ENCODE assay signal across 8 cellular contexts in genomic region chr11:68213135-68213515, GRCh38. TPM values are rescaled to one million over a fixed set of nuclear protein-coding genes. Genes with fewer than 3 reads are reported as not detected.
DNase-seq lines count a peak whose midpoint lies in the region; ATAC-seq and TF ChIP-seq lines count a peak whose summit lies in the region.

KMT5B (minus strand) TSS chr11:68213296; CDS start chr11:68190076, 23,220 bp downstream.

- H3K27me3 ChIP-seq in gastroesophageal sphincter, result no peaks in the 10 kb centered on the region

- WGBS in gastroesophageal sphincter (ENCODE audit: low coverage in 1 of 2), 2 donors, result no CpG with 5 or more reads among the region's 60 CpGs

- no peaks in the 10 kb centered on the region for H3K9me3 ChIP-seq in gastroesophageal sphincter

- H3K4me3 ChIP-seq in gastroesophageal sphincter, result peak within 1 kb of the TSS; percentile 85 to 99

- peak; percentile 62 for DNase-seq in CD1c-positive myeloid dendritic cell (ENCODE audit: extremely low spot score)
- DNase-seq in NCI-H2227 (lab: John Stamatoyannopoulos, UW; ENCODE audit: unreplicated experiment), result peak; percentile 85
- DNase-seq in omental fat pad (ENCODE audit: low spot score), result no peak
- DNase-seq in type B pancreatic cell (ENCODE audit: extremely low spot score, unreplicated experiment), result no peak

- no peaks in the 10 kb centered on the region for H3K36me3 ChIP-seq in gastroesophageal sphincter

- peaks cover 13% of the 10 kb centered on the region for H3K36me3 Mint-ChIP-seq in activated T-helper 17 cell treated with anti-CD3 and anti-CD28 coated beads, Interleukin-2, amount 50 U/mL, for 72 hours (ENCODE audit: low read depth)
- H3K36me3 Mint-ChIP-seq in type B pancreatic cell, result no peaks in the 10 kb centered on the region

- TF ChIP-seq EP300 in gastroesophageal sphincter (IDR thresholded peaks at IDR 0.05), result no peak

- TF ChIP-seq CTCF in gastroesophageal sphincter (IDR thresholded peaks at IDR 0.05) (no peak), omental fat pad (IDR thresholded peaks at IDR 0.05) (no peak), type B pancreatic cell (conservative IDR thresholded peaks at IDR 0.05) (no peak)

- peak within 1 kb of the TSS; percentile 90 to 100 (median 100) for H3K27ac ChIP-seq in gastroesophageal sphincter

- peaks cover 2 to 55% (median 27%) of the 10 kb centered on the region in 3 donors for H3K4me1 ChIP-seq in gastroesophageal sphincter

- peak; percentile 17 for ATAC-seq in GM21737 (IDR thresholded peaks at IDR 0.05; ENCODE audit: unreplicated experiment)
- ATAC-seq in activated T-helper 17 cell treated with anti-CD3 and anti-CD28 coated beads, Interleukin-2, amount 50 U/mL, for 72 hours (replicated peaks), result no peak
- ATAC-seq in gastroesophageal sphincter, result peak; percentile 10
- peak; percentile 8 for ATAC-seq in omental fat pad (ENCODE audit: low FRiP score)
- ATAC-seq in GM21367 (IDR thresholded peaks at IDR 0.05; ENCODE audit: unreplicated experiment), result no peak

- peak within 1 kb of the TSS; percentile 88 for H3K27ac Mint-ChIP-seq in activated T-helper 17 cell treated with anti-CD3 and anti-CD28 coated beads, Interleukin-2, amount 50 U/mL, for 72 hours
- H3K27ac Mint-ChIP-seq in type B pancreatic cell, result peak within 1 kb of the TSS; percentile 91

- peaks cover 31% of the 10 kb centered on the region for H3K4me1 Mint-ChIP-seq in activated T-helper 17 cell treated with anti-CD3 and anti-CD28 coated beads, Interleukin-2, amount 50 U/mL, for 72 hours
- peaks cover 32% of the 10 kb centered on the region for H3K4me1 Mint-ChIP-seq in type B pancreatic cell (ENCODE audit: unreplicated experiment)

- no peaks in the 10 kb centered on the region for H3K9me3 Mint-ChIP-seq in activated T-helper 17 cell treated with anti-CD3 and anti-CD28 coated beads, Interleukin-2, amount 50 U/mL, for 72 hours
- H3K9me3 Mint-ChIP-seq in type B pancreatic cell, result no peaks in the 10 kb centered on the region

- no peak for TF ChIP-seq POLR2A in gastroesophageal sphincter (IDR thresholded peaks at IDR 0.05)

- peak within 1 kb of the TSS; percentile 83 for H3K4me3 Mint-ChIP-seq in activated T-helper 17 cell treated with anti-CD3 and anti-CD28 coated beads, Interleukin-2, amount 50 U/mL, for 72 hours
- H3K4me3 Mint-ChIP-seq in type B pancreatic cell, result peak within 1 kb of the TSS; percentile 94

- no peaks in the 10 kb centered on the region for H3K27me3 Mint-ChIP-seq in activated T-helper 17 cell treated with anti-CD3 and anti-CD28 coated beads, Interleukin-2, amount 50 U/mL, for 72 hours
- H3K27me3 Mint-ChIP-seq in type B pancreatic cell, result peaks cover 11% of the 10 kb centered on the region

RNA-seq across cellular contexts. Expression of gene KMT5B, which starts in this region (rescaled TPM):
- 10 to 100 TPM; 20.1 to 30.0 TPM for total RNA-seq in activated T-helper 17 cell treated with anti-CD3 and anti-CD28 coated beads, Interleukin-2, amount 50 U/mL, for 72 hours
- total RNA-seq in gastroesophageal sphincter (10 to 100 TPM; 35.1 to 75.6 (median 39.8) TPM), omental fat pad (10 to 100 TPM; 19.5 to 47.1 (median 32.1) TPM), type B pancreatic cell (ENCODE audit: low replicate concordance) (48.5 and 54.4 TPM in 2 replicates)

Comparison
In these comparisons a context has a peak if more than half of its experiments do, and no peak if none do; other contexts are left out.
1. DNase-seq: peak in CD1c-positive myeloid dendritic cell (single experiment) and NCI-H2227 (single experiment); none in omental fat pad (single experiment) and type B pancreatic cell (single experiment).
2. ATAC-seq: peak in GM21737 (single experiment), gastroesophageal sphincter (single experiment) and omental fat pad (single experiment); none in activated T-helper 17 cell treated with anti-CD3 and anti-CD28 coated beads, Interleukin-2, amount 50 U/mL, for 72 hours (single experiment) and GM21367 (single experiment).